In genomic region chr1:109543283-109543987, GRCh38 we compare ENCODE assay signal across 22 cellular contexts. TPM values are rescaled to one million over a fixed set of nuclear protein-coding genes. Genes with fewer than 3 reads are reported as not detected.
"Had no signal": no experiment of that assay in that cellular context is flagged by ENCODE, and none has a peak within 500 bp of the region (broad histone marks: within the 10 kb centered on the region; RNA-seq: fewer than 3 reads in every experiment).

No MANE protein-coding gene starts in this region.

- H3K4me2 ChIP-seq: hepatocyte had no signal

- H3K27ac Mint-ChIP-seq: nephron progenitor cell, type B pancreatic cell had no signal

- H3K27me3 ChIP-seq: colonic mucosa, esophagus squamous epithelium, gastroesophageal sphincter, hepatocyte, sigmoid colon, suprapubic skin, thyroid gland had no signal

- H2AFZ ChIP-seq: hepatocyte had no signal

- H3K4me1 ChIP-seq: colonic mucosa had no signal

- H3K27ac ChIP-seq: colonic mucosa, esophagus squamous epithelium, gastroesophageal sphincter, hepatocyte, sigmoid colon, skin epidermis, suprapubic skin, thyroid gland had no signal

- H3K27me3 Mint-ChIP-seq: naive B cell had no signal

- H3K36me3 Mint-ChIP-seq: type B pancreatic cell had no signal

- H3K9me3 Mint-ChIP-seq: naive B cell, nephron progenitor cell, type B pancreatic cell had no signal

- DNase-seq: colonic mucosa; dermis blood vessel endothelial cell; esophagus squamous epithelium; foreskin fibroblast; kidney; left cardiac atrium; left ventricle myocardium superior; naive B cell; nephron progenitor cell; sigmoid colon; stimulated activated CD4-positive, alpha-beta T cell treated with anti-CD3 and anti-CD28 coated beads, Interleukin-2, amount 100 ng/mL, for 24 hours; stimulated activated CD4-positive, alpha-beta T cell treated with anti-CD3 and anti-CD28 coated beads, Interleukin-4, amount 100 ng/mL, for 4 hours; stimulated activated naive CD4-positive, alpha-beta T cell; thyroid gland had no signal

- H3K36me3 ChIP-seq: colonic mucosa, esophagus squamous epithelium, gastroesophageal sphincter, sigmoid colon, suprapubic skin, thyroid gland had no signal

- FAIRE-seq: kidney, urothelium cell line had no signal

- H3K4me3 Mint-ChIP-seq: naive B cell, nephron progenitor cell, type B pancreatic cell had no signal

- ATAC-seq: gastroesophageal sphincter, left cardiac atrium, left ventricle myocardium superior had no signal

- H3K4me3 ChIP-seq: colonic mucosa, esophagus squamous epithelium, gastroesophageal sphincter, hepatocyte, lung, sigmoid colon, skin epidermis, suprapubic skin, thyroid gland had no signal

- H3K9me3 ChIP-seq: colonic mucosa, esophagus squamous epithelium, gastroesophageal sphincter, sigmoid colon, suprapubic skin, thyroid gland had no signal

RNA-seq across cellular contexts. Expression of gene GPR61, which starts 3.8 kb away (rescaled TPM):
- total RNA-seq: colonic mucosa, dermis blood vessel endothelial cell, epithelial cell of proximal tubule, esophagus squamous epithelium, gastroesophageal sphincter, kidney, lung had no signal
- polyA plus RNA-seq: lung had no signal
